27 cellular contexts compared by ENCODE assay signal in the genomic region with DNA sequence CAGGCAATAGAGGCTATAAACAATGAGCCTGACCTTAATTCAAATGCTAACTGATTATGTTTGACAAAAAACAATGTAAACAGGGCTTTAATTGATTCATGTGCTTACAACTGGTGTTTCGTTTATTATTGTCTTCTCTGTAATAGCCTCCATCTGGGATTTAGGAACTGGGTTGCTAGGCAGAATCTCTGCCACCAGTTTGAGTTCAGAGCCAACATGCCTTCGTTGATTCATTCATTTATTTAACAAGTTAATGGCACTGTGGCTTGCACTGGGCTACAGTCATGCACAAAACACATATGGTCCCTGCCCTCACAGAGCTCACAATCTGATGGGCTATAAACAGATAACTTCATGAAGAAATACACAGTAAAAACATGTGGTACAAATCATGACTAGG.
"Had no signal": no experiment of that assay in that cellular context is flagged by ENCODE, and none has a peak within 500 bp of the region (broad histone marks: within the 10 kb centered on the region; RNA-seq: fewer than 3 reads in every experiment).

No MANE protein-coding gene starts in this region.

- FAIRE-seq: keratinocyte had no signal

- H3K27me3 ChIP-seq: colonic mucosa, ovary, sigmoid colon, testis, tibial nerve, upper lobe of left lung, uterus had no signal

- H3K27ac ChIP-seq: colonic mucosa, epithelial cell of prostate, lower lobe of right lung, ovary, psoas muscle, sigmoid colon, testis, tibial nerve, upper lobe of left lung, uterus had no signal

- DNase-seq: colonic mucosa; effector CD8-positive, alpha-beta T cell; endodermal cell; foreskin melanocyte; head of caudate nucleus; left ventricle myocardium superior; lower lobe of right lung; naive thymus-derived CD8-positive, alpha-beta T cell; nephron progenitor cell; occipital lobe; ovary; posterior cingulate gyrus; psoas muscle; right cardiac atrium; sigmoid colon; stimulated activated CD4-positive, alpha-beta T cell treated with anti-CD3 and anti-CD28 coated beads, Interleukin-2, amount 100 ng/mL, for 24 hours; stimulated activated CD4-positive, alpha-beta T cell treated with anti-CD3 and anti-CD28 coated beads, Interleukin-4, amount 100 ng/mL, for 24 hours; stimulated activated naive CD8-positive, alpha-beta T cell treated with anti-CD3 and anti-CD28 coated beads, Interleukin-15, Interleukin-2, amounts not matched to agents 100 U/mL and 50 U/mL, for 24 hours; substantia nigra; upper lobe of left lung; uterus had no signal

- ATAC-seq: esophagus mucosa; left ventricle myocardium superior; lower lobe of right lung; naive thymus-derived CD8-positive, alpha-beta T cell; psoas muscle; right cardiac atrium; stimulated activated memory B cell treated with anti-CD40 and anti-IgM and Interleukin-4, amounts not matched to agents 10 μg/mL and 1 μg/mL and 100 μg/mL, for 72 hours; stimulated activated naive CD8-positive, alpha-beta T cell treated with anti-CD3 and anti-CD28 coated beads, Interleukin-15, Interleukin-2, amounts not matched to agents 100 U/mL and 50 U/mL, for 24 hours had no signal

- H3K36me3 ChIP-seq: colonic mucosa, lower lobe of right lung, ovary, sigmoid colon, tibial nerve, upper lobe of left lung, uterus had no signal

- H3K4me3 ChIP-seq: colonic mucosa, lower lobe of right lung, ovary, psoas muscle, sigmoid colon, testis, tibial nerve, upper lobe of left lung, uterus had no signal

- H3K9me3 ChIP-seq: colonic mucosa, lower lobe of right lung, ovary, psoas muscle, sigmoid colon, testis, tibial nerve, upper lobe of left lung, uterus had no signal

- H3K4me1 ChIP-seq: colonic mucosa, lower lobe of right lung, psoas muscle, sigmoid colon, tibial nerve, uterus had no signal
